ENCODE assay signal across 1 cellular context in the genomic region with DNA sequence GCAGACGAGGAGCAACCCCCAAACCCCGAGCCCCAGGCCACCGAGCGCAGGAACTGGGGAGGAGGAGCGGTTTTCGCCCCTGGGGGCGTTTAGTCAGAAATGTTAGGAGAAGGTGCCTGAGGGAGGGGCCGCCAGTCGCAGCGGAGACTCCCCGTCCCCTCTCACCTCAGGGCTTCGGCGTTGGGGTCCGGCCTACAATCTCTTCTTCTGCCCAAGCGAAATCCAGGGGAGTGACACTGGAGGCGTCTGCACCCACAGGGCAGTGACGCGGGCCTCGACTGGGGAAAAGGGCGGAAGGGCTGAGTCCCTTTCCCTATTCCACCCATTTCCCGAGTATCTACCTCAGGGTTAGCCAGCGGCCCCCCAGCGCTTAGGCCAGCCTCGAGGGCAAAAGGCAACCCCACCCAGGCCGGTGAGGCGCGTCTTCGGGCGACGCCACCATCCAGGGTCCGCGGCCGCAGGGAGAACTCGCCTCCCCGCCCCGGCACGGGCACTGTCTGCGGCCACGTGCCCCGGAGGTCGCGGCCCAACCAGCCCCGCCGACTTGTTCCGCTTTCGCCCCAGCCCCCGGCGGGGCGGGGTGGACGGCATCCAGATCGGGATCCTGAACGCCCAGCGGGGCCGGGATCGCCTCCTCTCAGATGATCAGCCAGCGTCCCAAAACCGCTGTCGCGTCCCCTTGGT.
TF ChIP-seq lines count a peak whose summit lies in the region.

No MANE protein-coding gene starts in this region.

TF ChIP-seq in GM12878, 131 proteins besides CTCF, POLR2A, EP300 and RAD21 (continued from another document):
- TF ChIP-seq, protein P1, sequence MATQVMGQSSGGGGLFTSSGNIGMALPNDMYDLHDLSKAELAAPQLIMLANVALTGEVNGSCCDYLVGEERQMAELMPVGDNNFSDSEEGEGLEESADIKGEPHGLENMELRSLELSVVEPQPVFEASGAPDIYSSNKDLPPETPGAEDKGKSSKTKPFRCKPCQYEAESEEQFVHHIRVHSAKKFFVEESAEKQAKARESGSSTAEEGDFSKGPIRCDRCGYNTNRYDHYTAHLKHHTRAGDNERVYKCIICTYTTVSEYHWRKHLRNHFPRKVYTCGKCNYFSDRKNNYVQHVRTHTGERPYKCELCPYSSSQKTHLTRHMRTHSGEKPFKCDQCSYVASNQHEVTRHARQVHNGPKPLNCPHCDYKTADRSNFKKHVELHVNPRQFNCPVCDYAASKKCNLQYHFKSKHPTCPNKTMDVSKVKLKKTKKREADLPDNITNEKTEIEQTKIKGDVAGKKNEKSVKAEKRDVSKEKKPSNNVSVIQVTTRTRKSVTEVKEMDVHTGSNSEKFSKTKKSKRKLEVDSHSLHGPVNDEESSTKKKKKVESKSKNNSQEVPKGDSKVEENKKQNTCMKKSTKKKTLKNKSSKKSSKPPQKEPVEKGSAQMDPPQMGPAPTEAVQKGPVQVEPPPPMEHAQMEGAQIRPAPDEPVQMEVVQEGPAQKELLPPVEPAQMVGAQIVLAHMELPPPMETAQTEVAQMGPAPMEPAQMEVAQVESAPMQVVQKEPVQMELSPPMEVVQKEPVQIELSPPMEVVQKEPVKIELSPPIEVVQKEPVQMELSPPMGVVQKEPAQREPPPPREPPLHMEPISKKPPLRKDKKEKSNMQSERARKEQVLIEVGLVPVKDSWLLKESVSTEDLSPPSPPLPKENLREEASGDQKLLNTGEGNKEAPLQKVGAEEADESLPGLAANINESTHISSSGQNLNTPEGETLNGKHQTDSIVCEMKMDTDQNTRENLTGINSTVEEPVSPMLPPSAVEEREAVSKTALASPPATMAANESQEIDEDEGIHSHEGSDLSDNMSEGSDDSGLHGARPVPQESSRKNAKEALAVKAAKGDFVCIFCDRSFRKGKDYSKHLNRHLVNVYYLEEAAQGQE (IDR thresholded peaks at IDR 0.05; ENCODE audit: low read depth, low read length): no peak
